9 cellular contexts compared by ENCODE assay signal in the genomic region with DNA sequence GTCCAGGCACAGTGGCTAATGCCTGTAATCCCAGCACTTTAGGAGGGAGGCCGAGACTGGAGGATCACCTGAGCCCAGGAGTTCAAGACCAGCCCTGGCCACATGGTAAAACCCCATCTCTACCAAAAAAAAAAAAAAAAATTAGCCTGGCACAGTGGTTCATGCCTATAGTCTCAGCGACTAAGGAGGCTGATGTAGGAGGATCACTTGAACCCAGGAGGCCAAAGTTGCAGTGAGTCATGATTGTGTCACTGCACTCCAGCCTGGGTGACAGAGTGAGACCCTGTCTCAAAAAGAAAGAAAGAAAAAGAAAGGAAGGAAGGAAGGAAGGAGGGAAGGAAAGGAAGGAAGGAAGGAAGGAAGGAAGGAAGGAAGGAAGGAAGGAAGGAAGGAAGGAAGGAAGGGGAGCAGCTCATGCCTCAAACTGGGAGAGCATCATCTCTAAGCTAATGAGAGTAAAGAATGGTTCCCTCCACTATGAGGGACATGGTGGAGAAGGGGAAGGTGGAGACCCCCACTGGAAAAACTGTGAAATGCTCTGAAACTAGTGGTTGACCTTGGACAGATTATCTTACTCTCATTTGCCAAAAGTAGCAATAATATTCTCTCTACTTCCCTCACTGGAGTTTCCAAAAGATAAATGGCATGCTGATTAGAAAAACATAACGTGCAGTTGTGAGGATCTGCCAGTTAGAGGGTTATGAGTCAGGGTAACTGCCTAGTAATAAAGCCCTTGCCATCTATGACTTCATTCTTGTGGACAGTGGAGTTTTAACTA. TPM values are rescaled to one million over a fixed set of nuclear protein-coding genes. Genes with fewer than 3 reads are reported as not detected.
DNase-seq lines count a peak whose midpoint lies in the region; ATAC-seq and TF ChIP-seq lines count a peak whose summit lies in the region.
"Had no signal": no experiment of that assay in that cellular context is flagged by ENCODE, and none has a peak within 500 bp of the region (broad histone marks: within the 10 kb centered on the region; RNA-seq: fewer than 3 reads in every experiment).

No MANE protein-coding gene starts in this region.

- peak overlapping the region; percentile 40 for H3K4me3 Mint-ChIP-seq in stimulated activated effector memory CD8-positive, alpha-beta T cell treated with anti-CD3 and anti-CD28 coated beads, Interleukin-12 subunit alpha, Interleukin-12 subunit beta, amount 100 ng/mL, for 72 hours

- ATAC-seq in stimulated activated effector memory CD8-positive, alpha-beta T cell treated with anti-CD3 and anti-CD28 coated beads, Interleukin-12 subunit alpha, Interleukin-12 subunit beta, amount 100 ng/mL, for 72 hours: peak; percentile 82
- ATAC-seq in HG02884 (IDR thresholded peaks at IDR 0.05; ENCODE audit: unreplicated experiment): no peak

- DNase-seq in ACHN: peak; percentile 33
- peak; percentile 52 for DNase-seq in GM13977 (ENCODE audit: low spot score)
- peak; percentile 17 for DNase-seq in NCI-H1694 treated with DMSO at 0.1 percent for 48 hours (lab: John Stamatoyannopoulos, UW)
- DNase-seq in dermis blood vessel endothelial cell: peak; percentile 88
- DNase-seq in stimulated activated effector memory CD8-positive, alpha-beta T cell treated with anti-CD3 and anti-CD28 coated beads, Interleukin-12 subunit alpha, Interleukin-12 subunit beta, amount 100 ng/mL, for 72 hours (ENCODE audit: low spot score in 2 of 2): no peak
- no peak for DNase-seq in NCI-H2029 treated with DMSO at 0.1 percent for 48 hours (lab: John Stamatoyannopoulos, UW)
- no peak for DNase-seq in retina

- TF ChIP-seq CTCF in GM13977 (IDR thresholded peaks at IDR 0.05; ENCODE audit: extremely low read depth, insufficient read depth, missing control alignments): peak; percentile 42

- H3K4me1 Mint-ChIP-seq in stimulated activated effector memory CD8-positive, alpha-beta T cell treated with anti-CD3 and anti-CD28 coated beads, Interleukin-12 subunit alpha, Interleukin-12 subunit beta, amount 100 ng/mL, for 72 hours: peaks cover 54% of the 10 kb centered on the region

- in situ Hi-C loops in ACHN (cut with HindIII; ENCODE audit: low pct_ligation_motif_present, low pct_unique_long_range_greater_than_20kb, low sequenced_read_pairs): no loop called here
- in situ Hi-C loops in GM13977 (cut with MboI; ENCODE audit: low pct_unique_long_range_greater_than_20kb, low sequenced_read_pairs, unreplicated experiment): loop anchor here (10.0 kb wide), 1 partner anchor 309 kb away; no protein-coding TSS in a partner anchor

- peaks cover 12% of the 10 kb centered on the region for H3K36me3 Mint-ChIP-seq in stimulated activated effector memory CD8-positive, alpha-beta T cell treated with anti-CD3 and anti-CD28 coated beads, Interleukin-12 subunit alpha, Interleukin-12 subunit beta, amount 100 ng/mL, for 72 hours

- peaks cover 2% of the 10 kb centered on the region for H3K9me3 Mint-ChIP-seq in stimulated activated effector memory CD8-positive, alpha-beta T cell treated with anti-CD3 and anti-CD28 coated beads, Interleukin-12 subunit alpha, Interleukin-12 subunit beta, amount 100 ng/mL, for 72 hours

- peak overlapping the region; percentile 99 for H3K27ac Mint-ChIP-seq in stimulated activated effector memory CD8-positive, alpha-beta T cell treated with anti-CD3 and anti-CD28 coated beads, Interleukin-12 subunit alpha, Interleukin-12 subunit beta, amount 100 ng/mL, for 72 hours

RNA-seq across cellular contexts. Expression of a gene that starts 16.8 kb away (rescaled TPM):
- total RNA-seq in dermis blood vessel endothelial cell: 203 and 350 TPM in 2 replicates
- total RNA-seq: bronchial epithelial cell had no signal

RNA-seq across cellular contexts. Expression of a gene that starts 37.6 kb away (rescaled TPM):
- total RNA-seq in dermis blood vessel endothelial cell: 28.2 and 31.1 TPM in 2 replicates
- total RNA-seq: bronchial epithelial cell had no signal

RNA-seq across cellular contexts. Expression of a gene that starts 46.1 kb away (rescaled TPM):
- total RNA-seq in dermis blood vessel endothelial cell: not detected in 2 replicates
- total RNA-seq: bronchial epithelial cell had no signal

RNA-seq across cellular contexts. Expression of a gene that starts 46.6 kb away (rescaled TPM):
- total RNA-seq in dermis blood vessel endothelial cell: not detected in 2 replicates

Comparison
In these comparisons a context has a peak if more than half of its experiments do, and no peak if none do; other contexts are left out.
1. DNase-seq: peak in ACHN (single experiment), GM13977 (single experiment), NCI-H1694 treated with DMSO at 0.1 percent for 48 hours (single experiment) and dermis blood vessel endothelial cell (single experiment); none in stimulated activated effector memory CD8-positive, alpha-beta T cell treated with anti-CD3 and anti-CD28 coated beads, Interleukin-12 subunit alpha, Interleukin-12 subunit beta, amount 100 ng/mL, for 72 hours (0 of 2), NCI-H2029 treated with DMSO at 0.1 percent for 48 hours (single experiment) and retina (single experiment).